Comparison of ENCODE assay signal across 1 cellular context in genomic region chr17:57862990-57863667, GRCh38.
TF ChIP-seq lines count a peak whose summit lies in the region.

No MANE protein-coding gene starts in this region.

TF ChIP-seq in HepG2, 621 proteins besides CTCF, POLR2A, EP300 and RAD21 (continued from another document):
- TF ChIP-seq ARID4A (CRISPR knock-in tag; IDR thresholded peaks at IDR 0.05; ENCODE audit: borderline replicate concordance) (peak; percentile 50; the same call in 1 of the 2 replicates), ZNF350 (CRISPR knock-in tag; IDR thresholded peaks at IDR 0.05; ENCODE audit: borderline replicate concordance, low read depth) (peak; percentile 74), SOX6 (IDR thresholded peaks at IDR 0.05) (no peak), SOX6 (CRISPR knock-in tag; IDR thresholded peaks at IDR 0.05) (peak; percentile 58), ZNF557 (CRISPR knock-in tag; IDR thresholded peaks at IDR 0.05) (peak; percentile 66; the same call in 1 of the 2 replicates), ZSCAN5A (CRISPR knock-in tag; IDR thresholded peaks at IDR 0.05; ENCODE audit: borderline replicate concordance) (0 out of 2 replicates have a peak, but pooled peaks have one; percentile 69), GATAD1 (CRISPR knock-in tag; IDR thresholded peaks at IDR 0.05) (peak; percentile 82), RARG (CRISPR knock-in tag; IDR thresholded peaks at IDR 0.05; ENCODE audit: low read depth) (0 out of 2 replicates have a peak, but pooled peaks have one; percentile 24), ZNF232 (CRISPR knock-in tag; IDR thresholded peaks at IDR 0.05; ENCODE audit: borderline replicate concordance) (0 out of 2 replicates have a peak, but pooled peaks have one; percentile 35), FOSL2 (CRISPR knock-in tag; IDR thresholded peaks at IDR 0.05) (no peak), ZNF335 (CRISPR knock-in tag; IDR thresholded peaks at IDR 0.05) (0 out of 2 replicates have a peak, but pooled peaks have one; percentile 19), ZBTB34 (CRISPR knock-in tag; IDR thresholded peaks at IDR 0.05) (no peak), HIVEP1 (CRISPR knock-in tag; IDR thresholded peaks at IDR 0.05) (no peak), TARDBP (CRISPR knock-in tag; IDR thresholded peaks at IDR 0.05) (peak; percentile 80), ZUFSP (CRISPR knock-in tag; IDR thresholded peaks at IDR 0.05; ENCODE audit: borderline replicate concordance) (no peak), ZNF567 (CRISPR knock-in tag; IDR thresholded peaks at IDR 0.05; ENCODE audit: borderline replicate concordance) (no peak), ZIK1 (CRISPR knock-in tag; IDR thresholded peaks at IDR 0.05; ENCODE audit: borderline replicate concordance, low read depth) (0 out of 2 replicates have a peak, but pooled peaks have one; percentile 14), TBL1XR1 (IDR thresholded peaks at IDR 0.05; ENCODE audit: borderline replicate concordance, low read length, partially characterized antibody) (no peak), PRDM15 (CRISPR knock-in tag; IDR thresholded peaks at IDR 0.05) (peak; percentile 59; the same call in 1 of the 2 replicates), TSC22D2 (CRISPR knock-in tag; IDR thresholded peaks at IDR 0.05; ENCODE audit: borderline replicate concordance) (0 out of 2 replicates have a peak, but pooled peaks have one; percentile 2)
